Comparison of ENCODE assay signal across 1 cellular context in the genomic region with DNA sequence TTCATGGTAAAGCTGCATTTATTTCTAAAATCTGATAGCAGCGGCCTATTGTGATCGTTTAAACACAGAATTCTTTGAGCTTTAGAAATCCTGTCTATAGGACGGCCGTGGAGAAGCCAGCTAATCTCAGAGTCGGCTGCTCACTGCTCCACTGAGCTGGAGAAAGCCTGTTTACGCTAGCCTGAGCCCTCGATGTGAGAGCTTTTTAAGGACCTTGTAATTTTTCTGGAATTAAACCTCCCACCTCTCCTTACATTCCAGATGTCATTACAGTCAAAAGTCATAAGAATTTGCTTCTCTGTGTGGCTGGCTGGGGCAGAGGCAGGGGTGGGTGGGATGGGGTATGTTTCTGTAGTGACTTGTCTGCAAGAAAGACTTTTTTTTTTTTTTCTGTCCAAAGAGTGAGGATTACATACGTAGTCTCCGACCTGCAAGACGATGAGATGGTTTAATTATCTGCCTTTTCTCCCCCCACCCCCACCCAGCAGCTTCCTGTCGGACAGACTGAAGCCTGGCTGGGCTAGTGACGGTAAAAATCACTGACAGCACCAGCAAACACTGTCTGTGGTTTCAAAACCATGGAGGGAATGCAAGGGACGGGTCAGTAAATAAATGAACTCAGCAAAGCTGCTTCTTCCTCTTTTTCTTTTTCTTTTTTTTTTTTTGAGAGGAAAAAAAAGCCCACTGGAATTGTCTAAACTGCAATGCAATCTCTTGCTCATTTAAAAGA.
A peak's percentile ranks its signal among the peaks of the same experiment; 100 is the strongest.
TF ChIP-seq lines count a peak whose summit lies in the region.

No MANE protein-coding gene starts in this region.

TF ChIP-seq in GM12878, 131 proteins besides CTCF, POLR2A, EP300 and RAD21:
- TF ChIP-seq CREB1 (IDR thresholded peaks at IDR 0.05; ENCODE audit: low read depth) (peak; percentile 32; the same call in 1 of the 2 replicates), CBFB (IDR thresholded peaks at IDR 0.05; ENCODE audit: low read depth) (peak; percentile 34; the same call in 1 of the 2 replicates), NFXL1 (IDR thresholded peaks at IDR 0.05; ENCODE audit: borderline replicate concordance) (no peak), YBX1 (IDR thresholded peaks at IDR 0.05) (no peak), EZH2 (IDR thresholded peaks at IDR 0.05; ENCODE audit: borderline replicate concordance, control insufficient read depth, low read depth, low read length) (no peak), STAT1 (conservative IDR thresholded peaks at IDR 0.05) (no peak), ZNF622 (IDR thresholded peaks at IDR 0.05) (no peak), KAT2A (conservative IDR thresholded peaks at IDR 0.05; ENCODE audit: control insufficient read depth, low read depth, low read length) (no peak), IKZF2 (IDR thresholded peaks at IDR 0.05) (peak in 1 of 2 experiments; percentile 25; a peak in 1 of 4 replicates), EED (IDR thresholded peaks at IDR 0.05; ENCODE audit: low read depth) (0 out of 2 replicates have a peak, but pooled peaks have one; percentile 33), POU2F2 (IDR thresholded peaks at IDR 0.05; ENCODE audit: borderline replicate concordance, low read depth, low read length) (no peak), IKZF1 (conservative IDR thresholded peaks at IDR 0.05) (no peak), BCL11A (IDR thresholded peaks at IDR 0.05; ENCODE audit: low read depth, low read length) (0 out of 2 replicates have a peak, but pooled peaks have one; percentile 16), TCF3 (IDR thresholded peaks at IDR 0.05; ENCODE audit: borderline replicate concordance, insufficient read depth, low read depth, low read length) (no peak), RUNX3 (IDR thresholded peaks at IDR 0.05; ENCODE audit: low read length) (peak; percentile 85), ATF7 (IDR thresholded peaks at IDR 0.05; ENCODE audit: low read depth) (0 out of 2 replicates have a peak, but pooled peaks have one; percentile 12), SUZ12 (IDR thresholded peaks at IDR 0.05; ENCODE audit: unreplicated experiment) (no peak), SPI1 (IDR thresholded peaks at IDR 0.05; ENCODE audit: borderline replicate concordance, insufficient read depth, low read depth, low read length) (peak; percentile 51; the same call in 1 of the 2 replicates), CREM (IDR thresholded peaks at IDR 0.05; ENCODE audit: low read depth) (0 out of 2 replicates have a peak, but pooled peaks have one; percentile 14), PML (IDR thresholded peaks at IDR 0.05; ENCODE audit: low read length) (no peak), BHLHE40 (IDR thresholded peaks at IDR 0.05; ENCODE audit: borderline replicate concordance in 1 of 2, low read depth in 2 of 2, low read length in 1 of 2) (no peak), NFIC (IDR thresholded peaks at IDR 0.05; ENCODE audit: low read depth, low read length) (no peak), SIX5 (IDR thresholded peaks at IDR 0.05; ENCODE audit: low read depth, low read length, severe bottlenecking) (no peak), DPF2 (IDR thresholded peaks at IDR 0.05) (no peak), ETV6 (conservative IDR thresholded peaks at IDR 0.05 in 1 of 2, IDR thresholded peaks at IDR 0.05 in 1 of 2; ENCODE audit: borderline replicate concordance in 1 of 2, low read depth in 1 of 2) (no peak)
- TF ChIP-seq, protein P1, sequence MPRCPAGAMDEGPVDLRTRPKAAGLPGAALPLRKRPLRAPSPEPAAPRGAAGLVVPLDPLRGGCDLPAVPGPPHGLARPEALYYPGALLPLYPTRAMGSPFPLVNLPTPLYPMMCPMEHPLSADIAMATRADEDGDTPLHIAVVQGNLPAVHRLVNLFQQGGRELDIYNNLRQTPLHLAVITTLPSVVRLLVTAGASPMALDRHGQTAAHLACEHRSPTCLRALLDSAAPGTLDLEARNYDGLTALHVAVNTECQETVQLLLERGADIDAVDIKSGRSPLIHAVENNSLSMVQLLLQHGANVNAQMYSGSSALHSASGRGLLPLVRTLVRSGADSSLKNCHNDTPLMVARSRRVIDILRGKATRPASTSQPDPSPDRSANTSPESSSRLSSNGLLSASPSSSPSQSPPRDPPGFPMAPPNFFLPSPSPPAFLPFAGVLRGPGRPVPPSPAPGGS (IDR thresholded peaks at IDR 0.05; ENCODE audit: borderline replicate concordance, insufficient read depth, low read depth, low read length, poor library complexity, severe bottlenecking): no peak
- TF ChIP-seq, protein P2, sequence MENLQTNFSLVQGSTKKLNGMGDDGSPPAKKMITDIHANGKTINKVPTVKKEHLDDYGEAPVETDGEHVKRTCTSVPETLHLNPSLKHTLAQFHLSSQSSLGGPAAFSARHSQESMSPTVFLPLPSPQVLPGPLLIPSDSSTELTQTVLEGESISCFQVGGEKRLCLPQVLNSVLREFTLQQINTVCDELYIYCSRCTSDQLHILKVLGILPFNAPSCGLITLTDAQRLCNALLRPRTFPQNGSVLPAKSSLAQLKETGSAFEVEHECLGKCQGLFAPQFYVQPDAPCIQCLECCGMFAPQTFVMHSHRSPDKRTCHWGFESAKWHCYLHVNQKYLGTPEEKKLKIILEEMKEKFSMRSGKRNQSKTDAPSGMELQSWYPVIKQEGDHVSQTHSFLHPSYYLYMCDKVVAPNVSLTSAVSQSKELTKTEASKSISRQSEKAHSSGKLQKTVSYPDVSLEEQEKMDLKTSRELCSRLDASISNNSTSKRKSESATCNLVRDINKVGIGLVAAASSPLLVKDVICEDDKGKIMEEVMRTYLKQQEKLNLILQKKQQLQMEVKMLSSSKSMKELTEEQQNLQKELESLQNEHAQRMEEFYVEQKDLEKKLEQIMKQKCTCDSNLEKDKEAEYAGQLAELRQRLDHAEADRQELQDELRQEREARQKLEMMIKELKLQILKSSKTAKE (IDR thresholded peaks at IDR 0.05; ENCODE audit: low read depth, poor library complexity, severe bottlenecking): no peak
- TF ChIP-seq, protein P3, sequence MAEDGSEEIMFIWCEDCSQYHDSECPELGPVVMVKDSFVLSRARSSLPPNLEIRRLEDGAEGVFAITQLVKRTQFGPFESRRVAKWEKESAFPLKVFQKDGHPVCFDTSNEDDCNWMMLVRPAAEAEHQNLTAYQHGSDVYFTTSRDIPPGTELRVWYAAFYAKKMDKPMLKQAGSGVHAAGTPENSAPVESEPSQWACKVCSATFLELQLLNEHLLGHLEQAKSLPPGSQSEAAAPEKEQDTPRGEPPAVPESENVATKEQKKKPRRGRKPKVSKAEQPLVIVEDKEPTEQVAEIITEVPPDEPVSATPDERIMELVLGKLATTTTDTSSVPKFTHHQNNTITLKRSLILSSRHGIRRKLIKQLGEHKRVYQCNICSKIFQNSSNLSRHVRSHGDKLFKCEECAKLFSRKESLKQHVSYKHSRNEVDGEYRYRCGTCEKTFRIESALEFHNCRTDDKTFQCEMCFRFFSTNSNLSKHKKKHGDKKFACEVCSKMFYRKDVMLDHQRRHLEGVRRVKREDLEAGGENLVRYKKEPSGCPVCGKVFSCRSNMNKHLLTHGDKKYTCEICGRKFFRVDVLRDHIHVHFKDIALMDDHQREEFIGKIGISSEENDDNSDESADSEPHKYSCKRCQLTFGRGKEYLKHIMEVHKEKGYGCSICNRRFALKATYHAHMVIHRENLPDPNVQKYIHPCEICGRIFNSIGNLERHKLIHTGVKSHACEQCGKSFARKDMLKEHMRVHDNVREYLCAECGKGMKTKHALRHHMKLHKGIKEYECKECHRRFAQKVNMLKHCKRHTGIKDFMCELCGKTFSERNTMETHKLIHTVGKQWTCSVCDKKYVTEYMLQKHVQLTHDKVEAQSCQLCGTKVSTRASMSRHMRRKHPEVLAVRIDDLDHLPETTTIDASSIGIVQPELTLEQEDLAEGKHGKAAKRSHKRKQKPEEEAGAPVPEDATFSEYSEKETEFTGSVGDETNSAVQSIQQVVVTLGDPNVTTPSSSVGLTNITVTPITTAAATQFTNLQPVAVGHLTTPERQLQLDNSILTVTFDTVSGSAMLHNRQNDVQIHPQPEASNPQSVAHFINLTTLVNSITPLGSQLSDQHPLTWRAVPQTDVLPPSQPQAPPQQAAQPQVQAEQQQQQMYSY (CRISPR knock-in tag; IDR thresholded peaks at IDR 0.05): no peak
- TF ChIP-seq, protein P4, sequence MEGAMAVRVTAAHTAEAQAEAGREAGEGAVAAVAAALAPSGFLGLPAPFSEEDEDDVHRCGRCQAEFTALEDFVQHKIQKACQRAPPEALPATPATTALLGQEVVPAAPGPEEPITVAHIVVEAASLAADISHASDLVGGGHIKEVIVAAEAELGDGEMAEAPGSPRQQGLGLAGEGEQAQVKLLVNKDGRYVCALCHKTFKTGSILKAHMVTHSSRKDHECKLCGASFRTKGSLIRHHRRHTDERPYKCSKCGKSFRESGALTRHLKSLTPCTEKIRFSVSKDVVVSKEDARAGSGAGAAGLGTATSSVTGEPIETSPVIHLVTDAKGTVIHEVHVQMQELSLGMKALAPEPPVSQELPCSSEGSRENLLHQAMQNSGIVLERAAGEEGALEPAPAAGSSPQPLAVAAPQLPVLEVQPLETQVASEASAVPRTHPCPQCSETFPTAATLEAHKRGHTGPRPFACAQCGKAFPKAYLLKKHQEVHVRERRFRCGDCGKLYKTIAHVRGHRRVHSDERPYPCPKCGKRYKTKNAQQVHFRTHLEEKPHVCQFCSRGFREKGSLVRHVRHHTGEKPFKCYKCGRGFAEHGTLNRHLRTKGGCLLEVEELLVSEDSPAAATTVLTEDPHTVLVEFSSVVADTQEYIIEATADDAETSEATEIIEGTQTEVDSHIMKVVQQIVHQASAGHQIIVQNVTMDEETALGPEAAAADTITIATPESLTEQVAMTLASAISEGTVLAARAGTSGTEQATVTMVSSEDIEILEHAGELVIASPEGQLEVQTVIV (IDR thresholded peaks at IDR 0.05; ENCODE audit: borderline replicate concordance, partially characterized antibody): no peak
- TF ChIP-seq, protein P5, sequence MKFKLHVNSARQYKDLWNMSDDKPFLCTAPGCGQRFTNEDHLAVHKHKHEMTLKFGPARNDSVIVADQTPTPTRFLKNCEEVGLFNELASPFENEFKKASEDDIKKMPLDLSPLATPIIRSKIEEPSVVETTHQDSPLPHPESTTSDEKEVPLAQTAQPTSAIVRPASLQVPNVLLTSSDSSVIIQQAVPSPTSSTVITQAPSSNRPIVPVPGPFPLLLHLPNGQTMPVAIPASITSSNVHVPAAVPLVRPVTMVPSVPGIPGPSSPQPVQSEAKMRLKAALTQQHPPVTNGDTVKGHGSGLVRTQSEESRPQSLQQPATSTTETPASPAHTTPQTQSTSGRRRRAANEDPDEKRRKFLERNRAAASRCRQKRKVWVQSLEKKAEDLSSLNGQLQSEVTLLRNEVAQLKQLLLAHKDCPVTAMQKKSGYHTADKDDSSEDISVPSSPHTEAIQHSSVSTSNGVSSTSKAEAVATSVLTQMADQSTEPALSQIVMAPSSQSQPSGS (IDR thresholded peaks at IDR 0.05; ENCODE audit: low read length): no peak
- TF ChIP-seq, protein P6, sequence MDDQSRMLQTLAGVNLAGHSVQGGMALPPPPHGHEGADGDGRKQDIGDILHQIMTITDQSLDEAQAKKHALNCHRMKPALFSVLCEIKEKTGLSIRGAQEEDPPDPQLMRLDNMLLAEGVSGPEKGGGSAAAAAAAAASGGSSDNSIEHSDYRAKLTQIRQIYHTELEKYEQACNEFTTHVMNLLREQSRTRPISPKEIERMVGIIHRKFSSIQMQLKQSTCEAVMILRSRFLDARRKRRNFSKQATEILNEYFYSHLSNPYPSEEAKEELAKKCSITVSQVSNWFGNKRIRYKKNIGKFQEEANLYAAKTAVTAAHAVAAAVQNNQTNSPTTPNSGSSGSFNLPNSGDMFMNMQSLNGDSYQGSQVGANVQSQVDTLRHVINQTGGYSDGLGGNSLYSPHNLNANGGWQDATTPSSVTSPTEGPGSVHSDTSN (IDR thresholded peaks at IDR 0.05; ENCODE audit: insufficient replicate concordance, low read depth, low read length): no peak
- TF ChIP-seq, protein P7, sequence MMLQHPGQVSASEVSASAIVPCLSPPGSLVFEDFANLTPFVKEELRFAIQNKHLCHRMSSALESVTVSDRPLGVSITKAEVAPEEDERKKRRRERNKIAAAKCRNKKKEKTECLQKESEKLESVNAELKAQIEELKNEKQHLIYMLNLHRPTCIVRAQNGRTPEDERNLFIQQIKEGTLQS (IDR thresholded peaks at IDR 0.05; ENCODE audit: borderline replicate concordance, extremely low read depth, low read depth, low read length): no peak
